14 cellular contexts compared by ENCODE assay signal in the genomic region with DNA sequence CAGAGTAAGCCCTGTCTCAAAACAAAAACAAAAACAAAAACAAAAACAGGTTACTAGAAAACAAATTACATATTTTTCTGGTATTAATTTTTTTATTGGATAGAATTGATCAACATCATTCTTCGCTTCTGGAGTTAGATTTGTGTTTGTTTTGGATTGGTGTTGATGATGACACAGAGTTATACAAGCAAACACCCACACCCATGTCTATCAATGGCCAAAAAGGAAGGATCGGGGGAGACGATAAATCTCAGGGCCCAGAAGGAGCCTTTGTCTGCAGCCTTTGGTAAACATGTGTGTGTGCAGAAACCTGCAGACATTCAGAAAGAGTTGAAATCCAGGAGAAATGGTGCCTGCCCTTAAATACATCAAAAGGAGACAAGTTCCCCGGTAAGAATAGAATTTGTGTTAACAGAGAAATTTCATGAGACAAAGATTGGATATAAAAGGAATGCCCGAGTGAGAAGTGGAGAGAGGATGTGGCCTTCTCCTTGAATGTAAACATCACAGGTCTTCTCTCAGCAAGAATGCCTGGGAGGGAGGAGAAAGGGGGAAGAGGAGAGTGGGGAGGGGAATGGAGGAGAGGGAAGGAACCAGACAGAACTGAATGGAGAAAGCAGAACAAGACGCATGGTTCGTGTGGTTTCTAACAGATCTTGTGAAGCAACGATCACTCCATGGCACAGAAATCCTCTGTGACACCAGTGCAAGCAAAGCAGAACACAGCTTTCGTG. TPM values are rescaled to one million over a fixed set of nuclear protein-coding genes. Genes with fewer than 3 reads are reported as not detected.
A peak's percentile ranks its signal among the peaks of the same experiment; 100 is the strongest.
DNase-seq lines count a peak whose midpoint lies in the region; ATAC-seq and TF ChIP-seq lines count a peak whose summit lies in the region.
"Had no signal": no experiment of that assay in that cellular context is flagged by ENCODE, and none has a peak within 500 bp of the region (broad histone marks: within the 10 kb centered on the region; RNA-seq: fewer than 3 reads in every experiment).

No MANE protein-coding gene starts in this region.

- peaks cover 8% of the 10 kb centered on the region for H3K4me1 ChIP-seq in HUES48 (ENCODE audit: control insufficient read depth, insufficient read depth, low read length)
- H3K4me1 ChIP-seq in PC-3 (ENCODE audit: insufficient read depth, low read length) = peaks cover 28% of the 10 kb centered on the region
- no peaks in the 10 kb centered on the region for H3K4me1 ChIP-seq in hepatocyte (ENCODE audit: insufficient read depth)
- H3K4me1 ChIP-seq in smooth muscle cell (ENCODE audit: low read depth) = peaks cover 12% of the 10 kb centered on the region

- BruUV-seq in PC-3 (replicated peaks; lab: Mats Ljungman, UMichigan) = no TSS peak

- intact Hi-C loops in PC-3 (cut with micrococcal nuclease) = no loop called here

- H3K27ac ChIP-seq in HUES48 (ENCODE audit: low read depth, low read length) (peak overlapping the region; percentile 32), PC-3 (ENCODE audit: low read length) (peak overlapping the region; percentile 78), hepatocyte (no peak overlapping the region), smooth muscle cell (ENCODE audit: low read depth) (peak overlapping the region; percentile 38)
- H3K27ac ChIP-seq: heart left ventricle had no signal

- H3K27me3 ChIP-seq in HUES48 (ENCODE audit: control insufficient read depth, insufficient read depth, low read length) = no peaks in the 10 kb centered on the region
- H3K27me3 ChIP-seq in PC-3 (ENCODE audit: low read length) = no peaks in the 10 kb centered on the region
- H3K27me3 ChIP-seq in hepatocyte = no peaks in the 10 kb centered on the region
- no peaks in the 10 kb centered on the region for H3K27me3 ChIP-seq in smooth muscle cell (ENCODE audit: low read depth)
- H3K27me3 ChIP-seq: heart left ventricle, thyroid gland had no signal

- H3K4me1 Mint-ChIP-seq in activated naive CD8-positive, alpha-beta T cell treated with anti-CD3 and anti-CD28 coated beads for 36 hours = peaks cover under 1% of the 10 kb centered on the region

- TF ChIP-seq CTCF in PC-3 (conservative IDR thresholded peaks at IDR 0.05; ENCODE audit: low read depth, low read length) (no peak), hepatocyte (IDR thresholded peaks at IDR 0.05; ENCODE audit: poor library complexity) (no peak), smooth muscle cell (IDR thresholded peaks at IDR 0.05; ENCODE audit: borderline replicate concordance, insufficient read depth, poor library complexity, severe bottlenecking) (no peak)

- peaks cover 7% of the 10 kb centered on the region for H3K27me3 Mint-ChIP-seq in activated naive CD8-positive, alpha-beta T cell treated with anti-CD3 and anti-CD28 coated beads for 36 hours

- H3K9me3 ChIP-seq in HUES48 (ENCODE audit: control insufficient read depth, insufficient read depth, low read length) (peaks cover 5% of the 10 kb centered on the region; the same call in 1 of the 2 replicates), PC-3 (ENCODE audit: low read length) (no peaks in the 10 kb centered on the region), hepatocyte (ENCODE audit: low read depth) (no peaks in the 10 kb centered on the region), smooth muscle cell (replicated peaks; ENCODE audit: low read depth) (no peaks in the 10 kb centered on the region)
- H3K9me3 ChIP-seq: heart left ventricle, thyroid gland had no signal

- H4K20me1 ChIP-seq in PC-3 (ENCODE audit: low read length) = no peaks in the 10 kb centered on the region
- H4K20me1 ChIP-seq in hepatocyte (ENCODE audit: insufficient read depth, poor library complexity, severe bottlenecking) = no peaks in the 10 kb centered on the region
- no peaks in the 10 kb centered on the region for H4K20me1 ChIP-seq in smooth muscle cell (ENCODE audit: low read depth)

- DNase-seq in PC-3 (peak; percentile 55), hepatocyte (ENCODE audit: low spot score) (no peak), smooth muscle cell (lab: John Stamatoyannopoulos, UW; ENCODE audit: unreplicated experiment) (no peak), mesenteric fat pad (ENCODE audit: low spot score) (no peak)
- DNase-seq in activated naive CD8-positive, alpha-beta T cell treated with anti-CD3 and anti-CD28 coated beads for 36 hours = no peak
- DNase-seq: activated T-cell treated with anti-CD3 and anti-CD28 coated beads, Interleukin-2, amount 50 U/mL, for 24 hours; heart left ventricle; NCI-H1694; NCI-H226; thyroid gland had no signal

- no peaks in the 10 kb centered on the region for H3K79me2 ChIP-seq in PC-3 (ENCODE audit: low read length)
- no peaks in the 10 kb centered on the region for H3K79me2 ChIP-seq in hepatocyte
- no peaks in the 10 kb centered on the region for H3K79me2 ChIP-seq in smooth muscle cell (ENCODE audit: low read depth)

- POLR2A ChIA-PET in PC-3 (lab: Charles Lee; ENCODE audit: unreplicated experiment) = no interaction called here

- H3K9me3 Mint-ChIP-seq in activated naive CD8-positive, alpha-beta T cell treated with anti-CD3 and anti-CD28 coated beads for 36 hours = no peaks in the 10 kb centered on the region
- H3K9me3 Mint-ChIP-seq: activated naive CD4-positive, alpha-beta T cell treated with anti-CD3 and anti-CD28 coated beads, Interleukin-2, amount 50 U/mL, for 72 hours; activated T-cell treated with anti-CD3 and anti-CD28 coated beads, Interleukin-2, amount 50 U/mL, for 24 hours had no signal

- ATAC-seq in PC-3 (peak; percentile 85), GM19455 (IDR thresholded peaks at IDR 0.05; ENCODE audit: unreplicated experiment) (no peak)
- ATAC-seq: activated naive CD4-positive, alpha-beta T cell treated with anti-CD3 and anti-CD28 coated beads, Interleukin-2, amount 50 U/mL, for 72 hours; SK-N-SH treated with all-trans-retinoic acid at 6 μM for 48 hours had no signal

- no peak overlapping the region for H3K9ac ChIP-seq in HUES48 (ENCODE audit: low read depth, low read length)
- H3K9ac ChIP-seq in PC-3 (ENCODE audit: low read length) = peak overlapping the region; percentile 35; the same call in 1 of the 2 replicates
- H3K9ac ChIP-seq in smooth muscle cell (ENCODE audit: low read depth) = no peak overlapping the region

- H3K4me3 Mint-ChIP-seq in activated naive CD8-positive, alpha-beta T cell treated with anti-CD3 and anti-CD28 coated beads for 36 hours = no peak overlapping the region
- H3K4me3 Mint-ChIP-seq: activated T-cell treated with anti-CD3 and anti-CD28 coated beads, Interleukin-2, amount 50 U/mL, for 24 hours had no signal

- H3K36me3 ChIP-seq in HUES48 (ENCODE audit: control insufficient read depth, insufficient read depth, low read length) = no peaks in the 10 kb centered on the region
- no peaks in the 10 kb centered on the region for H3K36me3 ChIP-seq in PC-3 (ENCODE audit: low read depth, low read length)
- H3K36me3 ChIP-seq in hepatocyte (replicated peaks; ENCODE audit: insufficient read depth, low read depth) = no peaks in the 10 kb centered on the region
- H3K36me3 ChIP-seq in smooth muscle cell (ENCODE audit: low read depth) = no peaks in the 10 kb centered on the region
- H3K36me3 ChIP-seq: heart left ventricle, thyroid gland had no signal

- H3F3A ChIP-seq in PC-3 (ENCODE audit: low read length, unreplicated experiment) = no peaks in the 10 kb centered on the region
- no peaks in the 10 kb centered on the region for H3F3A ChIP-seq in smooth muscle cell (ENCODE audit: low read depth)

- CTCF ChIA-PET in PC-3 (lab: Charles Lee) = no interaction called here

- no peaks in the 10 kb centered on the region for H3K36me3 Mint-ChIP-seq in activated naive CD8-positive, alpha-beta T cell treated with anti-CD3 and anti-CD28 coated beads for 36 hours
- H3K36me3 Mint-ChIP-seq: activated naive CD4-positive, alpha-beta T cell treated with anti-CD3 and anti-CD28 coated beads, Interleukin-2, amount 50 U/mL, for 72 hours had no signal

- H2AFZ ChIP-seq in PC-3 (ENCODE audit: low read length) (peak overlapping the region; percentile 72), hepatocyte (peak overlapping the region; percentile 45), smooth muscle cell (ENCODE audit: low read depth) (peak overlapping the region; percentile 70)

- 61% methylated on average over 9 of the region's 9 CpGs for WGBS in hepatocyte (ENCODE audit: low lambda C conversion rate, missing lambda C conversion rate)
- WGBS in smooth muscle cell (ENCODE audit: low lambda C conversion rate) = 49% methylated on average over 9 of the region's 9 CpGs

- H3K4me3 ChIP-seq in HUES48 (ENCODE audit: low read depth, low read length) (no peak overlapping the region), PC-3 (ENCODE audit: low read length) (0 out of 2 replicates have a peak overlapping the region, but pooled peaks have one; percentile 3), hepatocyte (no peak overlapping the region), smooth muscle cell (no peak overlapping the region)
- H3K4me3 ChIP-seq: heart left ventricle, thyroid gland had no signal

- H3K27ac Mint-ChIP-seq in activated naive CD8-positive, alpha-beta T cell treated with anti-CD3 and anti-CD28 coated beads for 36 hours = no peak overlapping the region
- H3K27ac Mint-ChIP-seq: activated naive CD4-positive, alpha-beta T cell treated with anti-CD3 and anti-CD28 coated beads, Interleukin-2, amount 50 U/mL, for 72 hours; activated T-cell treated with anti-CD3 and anti-CD28 coated beads, Interleukin-2, amount 50 U/mL, for 24 hours had no signal

- no peaks in the 10 kb centered on the region for H3K9me2 ChIP-seq in PC-3 (replicated peaks; ENCODE audit: low read length)
- no peaks in the 10 kb centered on the region for H3K9me2 ChIP-seq in hepatocyte (replicated peaks; ENCODE audit: insufficient read depth)

- H3K4me2 ChIP-seq in PC-3 (ENCODE audit: low read length) = peak overlapping the region; percentile 57
- H3K4me2 ChIP-seq in hepatocyte = no peak overlapping the region
- peak overlapping the region; percentile 41 for H3K4me2 ChIP-seq in smooth muscle cell

RNA-seq across cellular contexts. Expression of a gene that starts 40.4 kb away (rescaled TPM):
- total RNA-seq in PC-3 (2014; rRNA removed) (0.33 TPM in 1 of 2 replicates, not detected in the other), hepatocyte (3.3 and 3.9 TPM in 2 replicates), smooth muscle cell (14.6 and 19.9 TPM in 2 replicates), mesenteric fat pad (1.5 TPM)
- polyA plus RNA-seq in hepatocyte (5.5 and 6.6 TPM in 2 replicates), smooth muscle cell (16.4 and 22.2 TPM in 2 replicates)
- under 1 TPM; 0.16 TPM for total RNA-seq in activated naive CD8-positive, alpha-beta T cell treated with anti-CD3 and anti-CD28 coated beads for 36 hours
